In genomic region chr5:84274585-84275468, GRCh38 we compare ENCODE assay signal across 9 cellular contexts.
A peak's percentile ranks its signal among the peaks of the same experiment; 100 is the strongest.
DNase-seq lines count a peak whose midpoint lies in the region; ATAC-seq and TF ChIP-seq lines count a peak whose summit lies in the region.
"Had no signal": no experiment of that assay in that cellular context is flagged by ENCODE, and none has a peak within 500 bp of the region (broad histone marks: within the 10 kb centered on the region; RNA-seq: fewer than 3 reads in every experiment).

No MANE protein-coding gene starts in this region.

- no peak overlapping the region for H3K9ac ChIP-seq in SK-N-SH
- H3K9ac ChIP-seq: BLaER1 treated with 17β-estradiol and CSF1 and Interleukin-3, amounts not matched to agents 10 nM and 100 nM had no signal

- H2AFZ ChIP-seq in SK-N-SH (ENCODE audit: low read depth) (no peak overlapping the region), hepatocyte (no peak overlapping the region)

- H3K36me3 ChIP-seq in SK-N-SH (replicated peaks in 1 of 2; ENCODE audit: control insufficient read depth in 1 of 2, insufficient read depth in 2 of 2, low read length in 1 of 2) (peaks cover 0 to 4% of the 10 kb centered on the region in 2 experiments), hepatocyte (replicated peaks; ENCODE audit: insufficient read depth, low read depth) (no peaks in the 10 kb centered on the region)
- H3K36me3 ChIP-seq: BLaER1 treated with 17β-estradiol and CSF1 and Interleukin-3, amounts not matched to agents 10 nM and 100 nM had no signal

- no peaks in the 10 kb centered on the region for H3K27me3 Mint-ChIP-seq in stimulated activated memory B cell treated with anti-CD40 and anti-IgM and Interleukin-4, amounts not matched to agents 10 μg/mL and 1 μg/mL and 100 μg/mL, for 72 hours
- H3K27me3 Mint-ChIP-seq in natural killer cell treated with Interleukin-12 subunit alpha and Interleukin-12 subunit beta and Interleukin-15 and Interleukin-18, amount 100 ng/mL, for 72 hours, result no peaks in the 10 kb centered on the region

- peaks cover 33% of the 10 kb centered on the region; the same call in 1 of the 2 replicates for H3K79me2 ChIP-seq in SK-N-SH (ENCODE audit: insufficient read depth)
- H3K79me2 ChIP-seq in hepatocyte, result no peaks in the 10 kb centered on the region

- no peak for TF ChIP-seq EP300 in SK-N-SH (IDR thresholded peaks at IDR 0.05; ENCODE audit: borderline replicate concordance in 1 of 2, low read depth in 1 of 2, low read length in 1 of 2)

- H3K9me3 ChIP-seq in SK-N-SH (no peaks in the 10 kb centered on the region), hepatocyte (ENCODE audit: low read depth) (no peaks in the 10 kb centered on the region)
- H3K9me3 ChIP-seq: BLaER1 treated with 17β-estradiol and CSF1 and Interleukin-3, amounts not matched to agents 10 nM and 100 nM had no signal

- POLR2A ChIA-PET in SK-N-SH (lab: Yijun Ruan, JAX), result no interaction called here

- H3K9me2 ChIP-seq in SK-N-SH (no peaks in the 10 kb centered on the region), hepatocyte (replicated peaks; ENCODE audit: insufficient read depth) (no peaks in the 10 kb centered on the region)

- H3K4me3 ChIP-seq in SK-N-SH (ENCODE audit: low read depth in 2 of 2, low read length in 1 of 2) (no peak overlapping the region), hepatocyte (no peak overlapping the region)
- H3K4me3 ChIP-seq: BLaER1 treated with 17β-estradiol and CSF1 and Interleukin-3, amounts not matched to agents 10 nM and 100 nM had no signal

- no peak overlapping the region for H3K4me2 ChIP-seq in SK-N-SH
- H3K4me2 ChIP-seq in hepatocyte, result no peak overlapping the region
- H3K4me2 ChIP-seq: BLaER1 treated with 17β-estradiol and CSF1 and Interleukin-3, amounts not matched to agents 10 nM and 100 nM had no signal

- peak; percentile 70 for TF ChIP-seq CTCF in SK-N-SH (IDR thresholded peaks at IDR 0.05)
- TF ChIP-seq CTCF in hepatocyte (IDR thresholded peaks at IDR 0.05; ENCODE audit: poor library complexity), result peak; percentile 59

- WGBS in SK-N-SH (ENCODE audit: low lambda C conversion rate), result 53% methylated on average over 3 of the region's 3 CpGs
- 63% methylated on average over 3 of the region's 3 CpGs for WGBS in hepatocyte (ENCODE audit: low lambda C conversion rate, missing lambda C conversion rate)

- no peaks in the 10 kb centered on the region for H3K4me1 Mint-ChIP-seq in stimulated activated memory B cell treated with anti-CD40 and anti-IgM and Interleukin-4, amounts not matched to agents 10 μg/mL and 1 μg/mL and 100 μg/mL, for 72 hours
- no peaks in the 10 kb centered on the region for H3K4me1 Mint-ChIP-seq in natural killer cell treated with Interleukin-12 subunit alpha and Interleukin-12 subunit beta and Interleukin-15 and Interleukin-18, amount 100 ng/mL, for 72 hours (ENCODE audit: low read depth in 2 of 2)

- H3K27ac Mint-ChIP-seq in stimulated activated memory B cell treated with anti-CD40 and anti-IgM and Interleukin-4, amounts not matched to agents 10 μg/mL and 1 μg/mL and 100 μg/mL, for 72 hours, result no peak overlapping the region
- H3K27ac Mint-ChIP-seq in natural killer cell treated with Interleukin-12 subunit alpha and Interleukin-12 subunit beta and Interleukin-15 and Interleukin-18, amount 100 ng/mL, for 72 hours, result no peak overlapping the region

- CTCF ChIA-PET in SK-N-SH (lab: Yijun Ruan, JAX), result interaction anchor here (0.6 to 1.0 kb wide), 5 partner anchors 9 to 739 kb away, joined by 3 to 7 read pairs (median 3); no protein-coding TSS in a partner anchor

- H3K27me3 ChIP-seq in SK-N-SH (ENCODE audit: insufficient read depth), result no peaks in the 10 kb centered on the region
- no peaks in the 10 kb centered on the region for H3K27me3 ChIP-seq in hepatocyte
- H3K27me3 ChIP-seq: BLaER1 treated with 17β-estradiol and CSF1 and Interleukin-3, amounts not matched to agents 10 nM and 100 nM had no signal

- peaks cover 2 to 4% of the 10 kb centered on the region in 2 experiments; a peak in 2 of 4 replicates for H3K4me1 ChIP-seq in SK-N-SH (ENCODE audit: control insufficient read depth in 1 of 2, insufficient read depth in 2 of 2, low read depth in 1 of 2, low read length in 1 of 2)
- no peaks in the 10 kb centered on the region for H3K4me1 ChIP-seq in hepatocyte (ENCODE audit: insufficient read depth)
- H3K4me1 ChIP-seq: BLaER1 treated with 17β-estradiol and CSF1 and Interleukin-3, amounts not matched to agents 10 nM and 100 nM had no signal

- H3K36me3 Mint-ChIP-seq in stimulated activated memory B cell treated with anti-CD40 and anti-IgM and Interleukin-4, amounts not matched to agents 10 μg/mL and 1 μg/mL and 100 μg/mL, for 72 hours, result no peaks in the 10 kb centered on the region
- no peaks in the 10 kb centered on the region for H3K36me3 Mint-ChIP-seq in natural killer cell treated with Interleukin-12 subunit alpha and Interleukin-12 subunit beta and Interleukin-15 and Interleukin-18, amount 100 ng/mL, for 72 hours

- peak; percentile 56 for ATAC-seq in HG03175 (IDR thresholded peaks at IDR 0.05; ENCODE audit: unreplicated experiment)
- no peak for ATAC-seq in stimulated activated memory B cell treated with anti-CD40 and anti-IgM and Interleukin-4, amounts not matched to agents 10 μg/mL and 1 μg/mL and 100 μg/mL, for 72 hours
- ATAC-seq in natural killer cell treated with Interleukin-12 subunit alpha and Interleukin-12 subunit beta and Interleukin-15 and Interleukin-18, amount 100 ng/mL, for 72 hours, result no peak

- peak; percentile 69 for TF ChIP-seq RAD21 in SK-N-SH (IDR thresholded peaks at IDR 0.05; ENCODE audit: low read length)

- H3K27ac ChIP-seq in SK-N-SH (ENCODE audit: low read depth in 2 of 2, low read length in 1 of 2) (no peak overlapping the region), hepatocyte (no peak overlapping the region)
- H3K27ac ChIP-seq: BLaER1 treated with 17β-estradiol and CSF1 and Interleukin-3, amounts not matched to agents 10 nM and 100 nM had no signal

- no peaks in the 10 kb centered on the region for H4K20me1 ChIP-seq in SK-N-SH (ENCODE audit: insufficient read depth)
- no peaks in the 10 kb centered on the region for H4K20me1 ChIP-seq in hepatocyte (ENCODE audit: insufficient read depth, poor library complexity, severe bottlenecking)
- H4K20me1 ChIP-seq: BLaER1 treated with 17β-estradiol and CSF1 and Interleukin-3, amounts not matched to agents 10 nM and 100 nM had no signal

- peak; percentile 7 for DNase-seq in NCI-H1105 treated with DMSO at 0.1 percent for 48 hours (lab: John Stamatoyannopoulos, UW)
- no peak for DNase-seq in NCI-H1105 (lab: John Stamatoyannopoulos, UW)
- peak; percentile 22 for DNase-seq in SK-N-SH
- peak; percentile 42 for DNase-seq in hepatocyte (ENCODE audit: low spot score)
- DNase-seq in natural killer cell treated with Interleukin-12 subunit alpha and Interleukin-12 subunit beta and Interleukin-15 and Interleukin-18, amount 100 ng/mL, for 72 hours (ENCODE audit: low spot score), result no peak
- DNase-seq in GF-D8 (lab: John Stamatoyannopoulos, UW), result no peak

- no peaks in the 10 kb centered on the region for H3K9me3 Mint-ChIP-seq in stimulated activated memory B cell treated with anti-CD40 and anti-IgM and Interleukin-4, amounts not matched to agents 10 μg/mL and 1 μg/mL and 100 μg/mL, for 72 hours
- H3K9me3 Mint-ChIP-seq in natural killer cell treated with Interleukin-12 subunit alpha and Interleukin-12 subunit beta and Interleukin-15 and Interleukin-18, amount 100 ng/mL, for 72 hours, result no peaks in the 10 kb centered on the region

- H3K4me3 Mint-ChIP-seq in stimulated activated memory B cell treated with anti-CD40 and anti-IgM and Interleukin-4, amounts not matched to agents 10 μg/mL and 1 μg/mL and 100 μg/mL, for 72 hours, result no peak overlapping the region
- H3K4me3 Mint-ChIP-seq in natural killer cell treated with Interleukin-12 subunit alpha and Interleukin-12 subunit beta and Interleukin-15 and Interleukin-18, amount 100 ng/mL, for 72 hours, result no peak overlapping the region

- H3F3A ChIP-seq in SK-N-SH (replicated peaks; ENCODE audit: insufficient read depth), result no peaks in the 10 kb centered on the region

TF ChIP-seq in SK-N-SH, 30 proteins besides CTCF, POLR2A, EP300 and RAD21:
- TF ChIP-seq GABPA (IDR thresholded peaks at IDR 0.05; ENCODE audit: low read depth), result no peak
- peak; percentile 55 for TF ChIP-seq SMC3 (IDR thresholded peaks at IDR 0.05; ENCODE audit: low read depth, low read length)
TF ChIP-seq in SK-N-SH: peak in this region for 1.

Comparison
In these comparisons a context has a peak if more than half of its experiments do, and no peak if none do; other contexts are left out.
1. DNase-seq: peak in NCI-H1105 treated with DMSO at 0.1 percent for 48 hours (single experiment), SK-N-SH (single experiment) and hepatocyte (single experiment); none in NCI-H1105 (single experiment), natural killer cell treated with Interleukin-12 subunit alpha and Interleukin-12 subunit beta and Interleukin-15 and Interleukin-18, amount 100 ng/mL, for 72 hours (single experiment) and GF-D8 (single experiment).